ENCODE assay signal across 14 cellular contexts in the genomic region with DNA sequence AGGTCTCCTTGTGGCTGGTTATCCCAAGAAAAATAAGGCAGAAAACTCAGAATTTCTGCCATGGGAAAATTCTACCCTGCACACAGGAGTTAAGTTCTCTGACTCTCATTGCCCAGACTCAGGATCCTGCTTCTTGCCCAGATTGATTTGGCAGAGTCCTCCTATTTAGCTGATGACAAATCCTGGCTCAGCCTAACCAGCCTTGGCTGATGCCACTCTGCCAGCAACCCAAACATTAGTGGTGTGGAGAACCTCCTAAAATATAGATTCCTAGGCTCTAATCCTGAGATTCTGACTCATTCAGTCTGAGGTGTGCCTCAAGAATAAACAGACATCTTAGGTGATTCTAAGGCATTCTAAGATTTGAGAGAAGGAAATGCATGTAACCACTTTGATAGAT.
DNase-seq lines count a peak whose midpoint lies in the region; ATAC-seq and TF ChIP-seq lines count a peak whose summit lies in the region.
"Had no signal": no experiment of that assay in that cellular context is flagged by ENCODE, and none has a peak within 500 bp of the region (broad histone marks: within the 10 kb centered on the region; RNA-seq: fewer than 3 reads in every experiment).

No MANE protein-coding gene starts in this region.

- peaks cover 14% of the 10 kb centered on the region for H3K36me3 ChIP-seq in osteoblast (ENCODE audit: insufficient read depth, low read length)
- H3K36me3 ChIP-seq in transverse colon, result peaks cover 0 to 37% (median 19%) of the 10 kb centered on the region in 4 donors
- H3K36me3 ChIP-seq: colonic mucosa had no signal

- TF ChIP-seq EP300 in transverse colon (IDR thresholded peaks at IDR 0.05; ENCODE audit: low read depth), result no peak

- H3K4me2 ChIP-seq in osteoblast (ENCODE audit: insufficient read depth, low read length), result peak overlapping the region; percentile 4

- no peaks in the 10 kb centered on the region for H3K79me2 ChIP-seq in osteoblast (ENCODE audit: insufficient read depth, low read length)

- H3K4me3 ChIP-seq in osteoblast (ENCODE audit: insufficient read depth, low read length) (no peak overlapping the region), transverse colon (no peak overlapping the region)
- H3K4me3 ChIP-seq: colonic mucosa, vagina had no signal

- no peak overlapping the region for H2AFZ ChIP-seq in osteoblast (ENCODE audit: low read length)

- H3K4me1 ChIP-seq in osteoblast (ENCODE audit: insufficient read depth, low read length) (peaks cover 15% of the 10 kb centered on the region), transverse colon (peaks cover 3 to 9% (median 7%) of the 10 kb centered on the region in 4 donors)
- H3K4me1 ChIP-seq: colonic mucosa had no signal

- no peaks in the 10 kb centered on the region for H3K9me3 ChIP-seq in osteoblast (ENCODE audit: low read depth, low read length)
- no peaks in the 10 kb centered on the region for H3K9me3 ChIP-seq in transverse colon
- H3K9me3 ChIP-seq: colonic mucosa, vagina had no signal

- peaks cover 3% of the 10 kb centered on the region for H4K20me1 ChIP-seq in osteoblast (ENCODE audit: insufficient read depth, low read length)

- in situ Hi-C loops in transverse colon (cut with MboI; ENCODE audit: low pct_ligation_motif_present in 1 of 4, low pct_unique_long_range_greater_than_20kb in 1 of 4, low sequenced_read_pairs in 3 of 4), result no loop called here

- H3K27ac ChIP-seq in epithelial cell of prostate (peak overlapping the region; percentile 18), osteoblast (ENCODE audit: low read depth, low read length) (peak overlapping the region; percentile 2), transverse colon (no peak overlapping the region)
- H3K27ac ChIP-seq: colonic mucosa, vagina had no signal

- no peaks in the 10 kb centered on the region for H3K27me3 ChIP-seq in osteoblast (ENCODE audit: insufficient read depth, low read length)
- H3K27me3 ChIP-seq in transverse colon, result no peaks in the 10 kb centered on the region
- H3K27me3 ChIP-seq: colonic mucosa, vagina had no signal

- TF ChIP-seq CTCF in osteoblast (IDR thresholded peaks at IDR 0.05; ENCODE audit: extremely low read depth, low read depth, low read length) (no peak), transverse colon (IDR thresholded peaks at IDR 0.05) (no peak)

- ATAC-seq in GM19397 (IDR thresholded peaks at IDR 0.05; ENCODE audit: unreplicated experiment), result no peak
- ATAC-seq: CD8-positive, alpha-beta T cell; sciatic nerve had no signal

- intact Hi-C loops in transverse colon (cut with DNase I; ENCODE audit: low total_unique reads), result no loop called here

- no peak for TF ChIP-seq POLR2A in transverse colon (IDR thresholded peaks at IDR 0.05)

- DNase-seq in EL, result peak; percentile 34
- DNase-seq in RPMI7951 (ENCODE audit: low read depth), result peak; percentile 39
- peak; percentile 8 for DNase-seq in epithelial cell of prostate (ENCODE audit: low read depth, low spot score)
- DNase-seq in osteoblast (ENCODE audit: insufficient read length, low spot score, missing footprints), result no peak
- no peak for DNase-seq in transverse colon
- DNase-seq in stimulated activated CD4-positive, alpha-beta T cell treated with anti-CD3 and anti-CD28 coated beads, Interleukin-4, amount 100 ng/mL, for 4 hours, result no peak
- no peak for DNase-seq in MV-4-11 (lab: John Stamatoyannopoulos, UW)
- DNase-seq: activated T-cell treated with anti-CD3 and anti-CD28 coated beads, Interleukin-2, amount 50 U/mL, for 72 hours; CD8-positive, alpha-beta T cell; colonic mucosa; RPMI8226 had no signal

Comparison
In these comparisons a context has a peak if more than half of its experiments do, and no peak if none do; other contexts are left out.
1. DNase-seq: peak in EL (single experiment), RPMI7951 (single experiment) and epithelial cell of prostate (single experiment); none in osteoblast (single experiment), transverse colon (single experiment), stimulated activated CD4-positive, alpha-beta T cell treated with anti-CD3 and anti-CD28 coated beads, Interleukin-4, amount 100 ng/mL, for 4 hours (0 of 2) and MV-4-11 (single experiment).
2. H3K27ac ChIP-seq: peak in epithelial cell of prostate (single experiment) and osteoblast (single experiment); none in transverse colon (0 of 4).